19 cellular contexts compared by ENCODE assay signal in genomic region chr19:35208121-35208520, GRCh38. TPM values are rescaled to one million over a fixed set of nuclear protein-coding genes. Genes with fewer than 3 reads are reported as not detected.
A peak's percentile ranks its signal among the peaks of the same experiment; 100 is the strongest.
DNase-seq lines count a peak whose midpoint lies in the region; TF ChIP-seq lines count a peak whose summit lies in the region.
"Had no signal": no experiment of that assay in that cellular context is flagged by ENCODE, and none has a peak within 500 bp of the region (broad histone marks: within the 10 kb centered on the region; RNA-seq: fewer than 3 reads in every experiment).

No MANE protein-coding gene starts in this region.

- H3K4me2 ChIP-seq in OCI-LY1 (ENCODE audit: low read length) = peak overlapping the region; percentile 7; the same call in 1 of the 2 replicates

- peaks cover 4% of the 10 kb centered on the region for H3K9me3 Mint-ChIP-seq in activated CD4-positive, alpha-beta T cell treated with anti-CD3 and anti-CD28 coated beads, Interleukin-2, amount 10 ng/mL, durations not matched to agents 24 days and 14 days
- H3K9me3 Mint-ChIP-seq in activated naive CD8-positive, alpha-beta T cell (ENCODE audit: low read depth) = no peaks in the 10 kb centered on the region

- peaks cover 87% of the 10 kb centered on the region for H3K4me1 ChIP-seq in OCI-LY1 (ENCODE audit: insufficient read depth, low read length, severe bottlenecking)
- peaks cover 43 to 91% (median 81%) of the 10 kb centered on the region in 6 donors for H3K4me1 ChIP-seq in spleen
- H3K4me1 ChIP-seq in sigmoid colon = peaks cover 0 to under 1% (median 0%) of the 10 kb centered on the region in 4 donors
- peaks cover 9 to 31% (median 20%) of the 10 kb centered on the region in 4 donors for H3K4me1 ChIP-seq in stomach

- no peaks in the 10 kb centered on the region for H3K27me3 Mint-ChIP-seq in activated CD4-positive, alpha-beta T cell treated with anti-CD3 and anti-CD28 coated beads, Interleukin-2, amount 10 ng/mL, durations not matched to agents 24 days and 14 days
- no peaks in the 10 kb centered on the region for H3K27me3 Mint-ChIP-seq in activated naive CD8-positive, alpha-beta T cell

- H4K20me1 ChIP-seq in OCI-LY1 (ENCODE audit: insufficient read depth, low read length) = no peaks in the 10 kb centered on the region

- peaks cover 14% of the 10 kb centered on the region for H3F3A ChIP-seq in OCI-LY1 (ENCODE audit: insufficient read depth, low read length)

- TF ChIP-seq EP300 in sigmoid colon (IDR thresholded peaks at IDR 0.05) (no peak), stomach (IDR thresholded peaks at IDR 0.05) (no peak)

- peaks cover 75% of the 10 kb centered on the region for H3K4me1 Mint-ChIP-seq in activated CD4-positive, alpha-beta T cell treated with anti-CD3 and anti-CD28 coated beads, Interleukin-2, amount 10 ng/mL, durations not matched to agents 24 days and 14 days
- peaks cover 85% of the 10 kb centered on the region for H3K4me1 Mint-ChIP-seq in activated naive CD8-positive, alpha-beta T cell (ENCODE audit: low read depth)

- no peak overlapping the region for H3K4me3 ChIP-seq in OCI-LY1 (ENCODE audit: low read depth, low read length, poor library complexity, severe bottlenecking)
- no peak overlapping the region for H3K4me3 ChIP-seq in spleen
- H3K4me3 ChIP-seq in sigmoid colon = no peak overlapping the region
- H3K4me3 ChIP-seq in stomach = no peak overlapping the region
- H3K4me3 ChIP-seq: pancreas, skin epidermis, upper lobe of left lung had no signal

- peak overlapping the region; percentile 96 for H3K27ac Mint-ChIP-seq in activated CD4-positive, alpha-beta T cell treated with anti-CD3 and anti-CD28 coated beads, Interleukin-2, amount 10 ng/mL, durations not matched to agents 24 days and 14 days
- peak overlapping the region; percentile 92 for H3K27ac Mint-ChIP-seq in activated naive CD8-positive, alpha-beta T cell

- H3K36me3 ChIP-seq in OCI-LY1 (ENCODE audit: insufficient read depth, low read length) (no peaks in the 10 kb centered on the region), spleen (no peaks in the 10 kb centered on the region), sigmoid colon (no peaks in the 10 kb centered on the region), stomach (no peaks in the 10 kb centered on the region)
- H3K36me3 ChIP-seq: pancreas, upper lobe of left lung had no signal

- H3K27me3 ChIP-seq in OCI-LY1 (ENCODE audit: insufficient read depth, low read length) = no peaks in the 10 kb centered on the region
- no peaks in the 10 kb centered on the region for H3K27me3 ChIP-seq in spleen (replicated peaks in 1 of 7)
- peaks cover 0 to 6% (median 3%) of the 10 kb centered on the region in 3 donors for H3K27me3 ChIP-seq in sigmoid colon
- no peaks in the 10 kb centered on the region for H3K27me3 ChIP-seq in stomach
- H3K27me3 ChIP-seq: pancreas, upper lobe of left lung had no signal

- H3K27ac ChIP-seq in OCI-LY1 (ENCODE audit: low read depth, low read length, poor library complexity, severe bottlenecking) (peak overlapping the region; percentile 98), spleen (peak overlapping the region in 6 of 8 donors; percentile 36 to 98 (median 86)), sigmoid colon (no peak overlapping the region), stomach (peak overlapping the region in 1 of 5 donors; percentile 64)
- H3K27ac ChIP-seq: pancreas, upper lobe of left lung had no signal

- no peaks in the 10 kb centered on the region for H3K79me2 ChIP-seq in OCI-LY1 (ENCODE audit: insufficient read depth, low read length)

- intact Hi-C loops in activated CD4-positive, alpha-beta T cell treated with anti-CD3 and anti-CD28 coated beads, Interleukin-2, amount 10 ng/mL, durations not matched to agents 24 days and 14 days (cut with micrococcal nuclease) = no loop called here
- intact Hi-C loops in spleen (cut with DNase I; ENCODE audit: low total_unique reads) (loop anchor here (10.0 kb wide), 1 partner anchor 53 kb away; the partner anchor contains the start of gene FXYD5), sigmoid colon (cut with DNase I) (no loop called here), stomach (cut with DNase I; ENCODE audit: low total_unique reads) (no loop called here)

- H2AFZ ChIP-seq in OCI-LY1 (ENCODE audit: low read length) = peak overlapping the region; percentile 31; the same call in 1 of the 2 replicates

- H3K9ac ChIP-seq in OCI-LY1 (ENCODE audit: low read length) = no peak overlapping the region; the same call in 1 of the 2 replicates

- WGBS in spleen, 5 donors = 80 to 88% (median 84%) methylated on average over 8 of the region's 8 CpGs
- whole genome bisulfite sequencing in sigmoid colon, 2 donors = 86% methylated on average over 8 of the region's 8 CpGs
- 87 to 96% (median 92%) methylated on average over 8 of the region's 8 CpGs for WGBS in stomach, 5 donors

- no peaks in the 10 kb centered on the region for H3K9me2 ChIP-seq in OCI-LY1 (ENCODE audit: low read depth, low read length)

- H3K36me3 Mint-ChIP-seq in activated CD4-positive, alpha-beta T cell treated with anti-CD3 and anti-CD28 coated beads, Interleukin-2, amount 10 ng/mL, durations not matched to agents 24 days and 14 days (ENCODE audit: low read depth) = peaks cover 4% of the 10 kb centered on the region
- H3K36me3 Mint-ChIP-seq in activated naive CD8-positive, alpha-beta T cell = peaks cover 4% of the 10 kb centered on the region

- no peak for DNase-seq in activated CD4-positive, alpha-beta T cell treated with anti-CD3 and anti-CD28 coated beads, Interleukin-2, amount 10 ng/mL, durations not matched to agents 24 days and 14 days
- no peak for DNase-seq in activated CD4-positive, alpha-beta T cell treated with anti-CD3 and anti-CD28 coated beads, Interleukin-2, amount 50 U/mL, for 4 hours
- DNase-seq in spleen = no peak
- no peak for DNase-seq in activated CD4-positive, CD25-positive, alpha-beta regulatory T cell treated with anti-CD3 and anti-CD28 coated beads, Interleukin-2, amount 50 U/mL, for 72 hours
- no peak for DNase-seq in sigmoid colon
- no peak for DNase-seq in stomach
- DNase-seq: 8988T, aorta, DND-41, NCI-H2081 treated with DMSO at 0.1 percent for 48 hours, NCI-H524 treated with DMSO at 0.1 percent for 48 hours, pancreas, upper lobe of left lung had no signal

- no peak for TF ChIP-seq CTCF in OCI-LY1 (IDR thresholded peaks at IDR 0.05; ENCODE audit: low read length)
- TF ChIP-seq CTCF in spleen (IDR thresholded peaks at IDR 0.05 in 8 of 11, conservative IDR thresholded peaks at IDR 0.05 in 3 of 11) = no peak
- TF ChIP-seq CTCF in sigmoid colon (IDR thresholded peaks at IDR 0.05) = no peak
- TF ChIP-seq CTCF in stomach (IDR thresholded peaks at IDR 0.05) = no peak

- H3K4me3 Mint-ChIP-seq in activated CD4-positive, alpha-beta T cell treated with anti-CD3 and anti-CD28 coated beads, Interleukin-2, amount 10 ng/mL, durations not matched to agents 24 days and 14 days = peak overlapping the region; percentile 37
- peak overlapping the region; percentile 7 for H3K4me3 Mint-ChIP-seq in activated naive CD8-positive, alpha-beta T cell
- H3K4me3 Mint-ChIP-seq: CD14-positive monocyte had no signal

- TF ChIP-seq POLR2A in spleen (IDR thresholded peaks at IDR 0.05) (no peak), sigmoid colon (IDR thresholded peaks at IDR 0.05) (no peak), stomach (IDR thresholded peaks at IDR 0.05) (no peak)

- no peaks in the 10 kb centered on the region for H3K9me3 ChIP-seq in OCI-LY1 (ENCODE audit: low read length)
- H3K9me3 ChIP-seq in spleen = peaks cover 0 to 3% (median 0%) of the 10 kb centered on the region in 8 donors
- H3K9me3 ChIP-seq in sigmoid colon = no peaks in the 10 kb centered on the region
- H3K9me3 ChIP-seq in stomach = no peaks in the 10 kb centered on the region
- H3K9me3 ChIP-seq: pancreas, upper lobe of left lung had no signal

RNA-seq across cellular contexts. Expression of gene FAM187B, which starts 20.4 kb away (rescaled TPM):
- total RNA-seq in activated CD4-positive, alpha-beta T cell treated with anti-CD3 and anti-CD28 coated beads, Interleukin-2, amount 10 ng/mL, durations not matched to agents 24 days and 14 days = not detected in 2 replicates
- total RNA-seq in spleen (under 1 TPM in 1 of 7 donors, not detected in 6; 0.51 TPM), sigmoid colon (not detected), stomach (not detected)
- polyA plus RNA-seq in spleen (under 1 TPM in 2 of 3 donors, not detected in 1; 0.48 to 0.61 TPM), sigmoid colon (not detected), stomach (under 1 TPM in 1 of 3 donors, not detected in 2; 0.25 TPM)
- total RNA-seq: aorta, frontal cortex, pancreas, SK-MEL-5, upper lobe of left lung had no signal
- polyA plus RNA-seq: aorta, CD14-positive monocyte, pancreas had no signal

RNA-seq across cellular contexts. Expression of gene LSR, which starts 40.7 kb away (rescaled TPM):
- total RNA-seq in activated CD4-positive, alpha-beta T cell treated with anti-CD3 and anti-CD28 coated beads, Interleukin-2, amount 10 ng/mL, durations not matched to agents 24 days and 14 days = 2.2 and 2.8 TPM in 2 replicates
- total RNA-seq in spleen (10 to 100 TPM; 18.1 to 30.2 (median 21.6) TPM), sigmoid colon (1 to 10 TPM in 3 of 4 donors, under 1 TPM in 1; 0.68 to 3.6 (median 2.3) TPM), stomach (100 to 1,000 TPM in 2 of 5 donors, 10 to 100 TPM in 3; 20.4 to 174 (median 72.8) TPM)
- polyA plus RNA-seq in spleen (10 to 100 TPM; 10.9 to 17.4 (median 11.2) TPM), sigmoid colon (100 to 1,000 TPM in 1 of 3 donors, 10 to 100 TPM in 2; 51.8 to 218 (median 61.9) TPM), stomach (10 to 100 TPM; 17.9 to 90.7 (median 84.4) TPM)

RNA-seq across cellular contexts. Expression of gene FXYD5, which starts 53.6 kb away (rescaled TPM):
- total RNA-seq in activated CD4-positive, alpha-beta T cell treated with anti-CD3 and anti-CD28 coated beads, Interleukin-2, amount 10 ng/mL, durations not matched to agents 24 days and 14 days = 273 and 286 TPM in 2 replicates
- total RNA-seq in spleen (100 to 1,000 TPM; 132 to 215 (median 162) TPM), sigmoid colon (10 to 100 TPM; 20.1 to 32.4 (median 28.8) TPM), stomach (100 to 1,000 TPM in 1 of 5 donors, 10 to 100 TPM in 4; 10.3 to 118 (median 19.2) TPM)
- polyA plus RNA-seq in spleen (100 to 1,000 TPM; 188 to 235 (median 213) TPM), sigmoid colon (100 to 1,000 TPM in 1 of 3 donors, 10 to 100 TPM in 2; 18.5 to 102 (median 27.0) TPM), stomach (10 to 100 TPM; 37.9 to 81.1 (median 55.0) TPM)
- total RNA-seq: frontal cortex had no signal

Comparison
In these comparisons a context has a peak if more than half of its experiments do, and no peak if none do; other contexts are left out.
1. H3K27ac ChIP-seq: peak in OCI-LY1 (single experiment) and spleen (6 of 8); none in sigmoid colon (0 of 4).